In genomic region chr15:44286814-44287555, GRCh38 we compare ENCODE assay signal across 8 cellular contexts. TPM values are rescaled to one million over a fixed set of nuclear protein-coding genes. Genes with fewer than 3 reads are reported as not detected.
A peak's percentile ranks its signal among the peaks of the same experiment; 100 is the strongest.
DNase-seq lines count a peak whose midpoint lies in the region; ATAC-seq and TF ChIP-seq lines count a peak whose summit lies in the region.

No MANE protein-coding gene starts in this region.

- TF ChIP-seq CTCF in glutamatergic neuron (IDR thresholded peaks at IDR 0.05; ENCODE audit: partially characterized antibody, unreplicated experiment) (peak; percentile 54), GM13976 (IDR thresholded peaks at IDR 0.05; ENCODE audit: borderline replicate concordance, control extremely low read depth, extremely low read depth, insufficient read depth, missing control alignments) (no peak)

- DNase-seq in NCI-H748 (lab: John Stamatoyannopoulos, UW; ENCODE audit: unreplicated experiment) (peak; percentile 3), NCI-H748 treated with DMSO at 0.1 percent for 48 hours (lab: John Stamatoyannopoulos, UW) (no peak), glutamatergic neuron (no peak), H7 (no peak), GM13976 (ENCODE audit: low spot score) (no peak), NCI-H187 (lab: John Stamatoyannopoulos, UW) (no peak)
- no peak for DNase-seq in T-helper 2 cell treated with Interferon-gamma antibody and Interleukin-4, amounts not matched to agents 5 μg/mL and 100 μg/mL, for 36 hours (ENCODE audit: low spot score)
- no peak for DNase-seq in stimulated activated effector memory CD8-positive, alpha-beta T cell treated with anti-CD3 and anti-CD28 coated beads, Interleukin-12 subunit alpha, Interleukin-12 subunit beta, amount 100 ng/mL, for 72 hours (ENCODE audit: low spot score in 2 of 2)

- in situ Hi-C loops in GM13976 (cut with MboI; ENCODE audit: low sequenced_read_pairs, unreplicated experiment), result no loop called here

- no peak overlapping the region for H3K4me3 ChIP-seq in H7 (ENCODE audit: insufficient read depth, low read depth, low read length)

- H3K4me3 Mint-ChIP-seq in T-helper 2 cell treated with Interferon-gamma antibody and Interleukin-4, amounts not matched to agents 5 μg/mL and 100 μg/mL, for 36 hours, result peak overlapping the region; percentile 93
- H3K4me3 Mint-ChIP-seq in glutamatergic neuron (ENCODE audit: unreplicated experiment), result peak overlapping the region; percentile 98
- H3K4me3 Mint-ChIP-seq in stimulated activated effector memory CD8-positive, alpha-beta T cell treated with anti-CD3 and anti-CD28 coated beads, Interleukin-12 subunit alpha, Interleukin-12 subunit beta, amount 100 ng/mL, for 72 hours, result peak overlapping the region; percentile 91

- peaks cover 15% of the 10 kb centered on the region for H3K27me3 Mint-ChIP-seq in T-helper 2 cell treated with Interferon-gamma antibody and Interleukin-4, amounts not matched to agents 5 μg/mL and 100 μg/mL, for 36 hours (ENCODE audit: low read depth)
- H3K27me3 Mint-ChIP-seq in glutamatergic neuron (ENCODE audit: unreplicated experiment), result peaks cover 8% of the 10 kb centered on the region

- H3K36me3 ChIP-seq in H7 (replicated peaks; ENCODE audit: control insufficient read depth, insufficient read depth, low read length), result no peaks in the 10 kb centered on the region

- H3K4me1 Mint-ChIP-seq in T-helper 2 cell treated with Interferon-gamma antibody and Interleukin-4, amounts not matched to agents 5 μg/mL and 100 μg/mL, for 36 hours (ENCODE audit: low read depth), result peaks cover 33% of the 10 kb centered on the region
- peaks cover 16% of the 10 kb centered on the region for H3K4me1 Mint-ChIP-seq in glutamatergic neuron (ENCODE audit: low read depth, unreplicated experiment)
- H3K4me1 Mint-ChIP-seq in stimulated activated effector memory CD8-positive, alpha-beta T cell treated with anti-CD3 and anti-CD28 coated beads, Interleukin-12 subunit alpha, Interleukin-12 subunit beta, amount 100 ng/mL, for 72 hours, result peaks cover 42% of the 10 kb centered on the region

- no peaks in the 10 kb centered on the region for H3K27me3 ChIP-seq in H7 (ENCODE audit: control insufficient read depth, insufficient read depth, low read length)

- ATAC-seq in stimulated activated effector memory CD8-positive, alpha-beta T cell treated with anti-CD3 and anti-CD28 coated beads, Interleukin-12 subunit alpha, Interleukin-12 subunit beta, amount 100 ng/mL, for 72 hours, result no peak

- H3K9me3 Mint-ChIP-seq in T-helper 2 cell treated with Interferon-gamma antibody and Interleukin-4, amounts not matched to agents 5 μg/mL and 100 μg/mL, for 36 hours, result no peaks in the 10 kb centered on the region
- peaks cover 15% of the 10 kb centered on the region for H3K9me3 Mint-ChIP-seq in glutamatergic neuron (ENCODE audit: unreplicated experiment)
- H3K9me3 Mint-ChIP-seq in stimulated activated effector memory CD8-positive, alpha-beta T cell treated with anti-CD3 and anti-CD28 coated beads, Interleukin-12 subunit alpha, Interleukin-12 subunit beta, amount 100 ng/mL, for 72 hours, result no peaks in the 10 kb centered on the region

- peaks cover 2% of the 10 kb centered on the region for H3K36me3 Mint-ChIP-seq in T-helper 2 cell treated with Interferon-gamma antibody and Interleukin-4, amounts not matched to agents 5 μg/mL and 100 μg/mL, for 36 hours (ENCODE audit: low read depth)
- H3K36me3 Mint-ChIP-seq in glutamatergic neuron (ENCODE audit: unreplicated experiment), result no peaks in the 10 kb centered on the region
- H3K36me3 Mint-ChIP-seq in stimulated activated effector memory CD8-positive, alpha-beta T cell treated with anti-CD3 and anti-CD28 coated beads, Interleukin-12 subunit alpha, Interleukin-12 subunit beta, amount 100 ng/mL, for 72 hours, result peaks cover 19% of the 10 kb centered on the region

- peak overlapping the region; percentile 98 for H3K27ac Mint-ChIP-seq in T-helper 2 cell treated with Interferon-gamma antibody and Interleukin-4, amounts not matched to agents 5 μg/mL and 100 μg/mL, for 36 hours
- no peak overlapping the region for H3K27ac Mint-ChIP-seq in glutamatergic neuron (ENCODE audit: unreplicated experiment)
- peak overlapping the region; percentile 100 for H3K27ac Mint-ChIP-seq in stimulated activated effector memory CD8-positive, alpha-beta T cell treated with anti-CD3 and anti-CD28 coated beads, Interleukin-12 subunit alpha, Interleukin-12 subunit beta, amount 100 ng/mL, for 72 hours

RNA-seq across cellular contexts. Expression of gene GOLM2, which starts 1.5 kb away (rescaled TPM):
- total RNA-seq in glutamatergic neuron (ENCODE audit: unreplicated experiment), result 59.2 TPM
- 34.5 and 48.8 TPM in 2 replicates for total RNA-seq in H7 (2014; rRNA removed; shearing (Covaris generic))
